In genomic region chr3:129003578-129004112, GRCh38 we compare ENCODE assay signal across 9 cellular contexts. TPM values are rescaled to one million over a fixed set of nuclear protein-coding genes. Genes with fewer than 3 reads are reported as not detected.
DNase-seq lines count a peak whose midpoint lies in the region; ATAC-seq and TF ChIP-seq lines count a peak whose summit lies in the region.
"Had no signal": no experiment of that assay in that cellular context is flagged by ENCODE, and none has a peak within 500 bp of the region (broad histone marks: within the 10 kb centered on the region; RNA-seq: fewer than 3 reads in every experiment).

No MANE protein-coding gene starts in this region.

- ATAC-seq in GM21825 (IDR thresholded peaks at IDR 0.05; ENCODE audit: unreplicated experiment) (no peak), HG02610 (IDR thresholded peaks at IDR 0.05; ENCODE audit: unreplicated experiment) (no peak)

- H3K9ac ChIP-seq in duodenal mucosa (ENCODE audit: low read depth in 1 of 2, low read length in 2 of 2), result peak overlapping the region in 1 of 2 donors; percentile 43

- no peak for DNase-seq in T-helper 2 cell treated with Interferon-gamma antibody and Interleukin-4, amounts not matched to agents 5 μg/mL and 100 μg/mL, for 36 hours (ENCODE audit: low spot score)
- DNase-seq in osteoblast (ENCODE audit: insufficient read length, low spot score, missing footprints) (peak; percentile 76), middle frontal gyrus (ENCODE audit: extremely low spot score, low spot score) (no peak), SHP77 treated with DMSO at 0.1 percent for 48 hours (lab: John Stamatoyannopoulos, UW) (no peak)

- peaks cover 32 to 33% of the 10 kb centered on the region in 2 donors for H3K27me3 ChIP-seq in duodenal mucosa (ENCODE audit: control insufficient read depth in 1 of 2, insufficient read depth in 2 of 2, low read length in 2 of 2)
- H3K27me3 ChIP-seq in osteoblast (ENCODE audit: insufficient read depth, low read length), result peaks cover 71% of the 10 kb centered on the region

- no peak for TF ChIP-seq EP300 in Ishikawa (IDR thresholded peaks at IDR 0.05; ENCODE audit: borderline replicate concordance)

- H3K4me3 ChIP-seq in duodenal mucosa (ENCODE audit: low read depth in 1 of 2, low read length in 2 of 2) (peak overlapping the region; percentile 11 to 63), osteoblast (ENCODE audit: insufficient read depth, low read length) (no peak overlapping the region)

- peak overlapping the region; percentile 34 for H3K4me3 Mint-ChIP-seq in T-helper 2 cell treated with Interferon-gamma antibody and Interleukin-4, amounts not matched to agents 5 μg/mL and 100 μg/mL, for 36 hours

- no peak overlapping the region for H3K27ac Mint-ChIP-seq in T-helper 2 cell treated with Interferon-gamma antibody and Interleukin-4, amounts not matched to agents 5 μg/mL and 100 μg/mL, for 36 hours

- no peaks in the 10 kb centered on the region for H3K36me3 ChIP-seq in duodenal mucosa (ENCODE audit: control insufficient read depth in 1 of 2, insufficient read depth in 2 of 2, low read length in 2 of 2)
- no peaks in the 10 kb centered on the region for H3K36me3 ChIP-seq in osteoblast (ENCODE audit: insufficient read depth, low read length)
- H3K36me3 ChIP-seq: tibial artery had no signal

- H3K4me1 ChIP-seq in duodenal mucosa (ENCODE audit: control insufficient read depth in 1 of 2, insufficient read depth in 2 of 2, low read length in 2 of 2) (peaks cover 25 to 29% of the 10 kb centered on the region in 2 donors), osteoblast (ENCODE audit: insufficient read depth, low read length) (no peaks in the 10 kb centered on the region)

- H3K79me2 ChIP-seq in osteoblast (ENCODE audit: insufficient read depth, low read length), result no peaks in the 10 kb centered on the region

- H3K4me2 ChIP-seq in osteoblast (ENCODE audit: insufficient read depth, low read length), result no peak overlapping the region

- no peaks in the 10 kb centered on the region for H4K20me1 ChIP-seq in osteoblast (ENCODE audit: insufficient read depth, low read length)

- no peak overlapping the region for H3K27ac ChIP-seq in duodenal mucosa (ENCODE audit: low read depth, low read length)
- no peak overlapping the region for H3K27ac ChIP-seq in osteoblast (ENCODE audit: low read depth, low read length)
- H3K27ac ChIP-seq: tibial artery had no signal

- TF ChIP-seq CTCF in osteoblast (IDR thresholded peaks at IDR 0.05; ENCODE audit: extremely low read depth, low read depth, low read length), result no peak

- peaks cover 56% of the 10 kb centered on the region for H3K27me3 Mint-ChIP-seq in T-helper 2 cell treated with Interferon-gamma antibody and Interleukin-4, amounts not matched to agents 5 μg/mL and 100 μg/mL, for 36 hours (ENCODE audit: low read depth)

- no peak overlapping the region for H2AFZ ChIP-seq in osteoblast (ENCODE audit: low read length)

- peaks cover 2% of the 10 kb centered on the region for H3K36me3 Mint-ChIP-seq in T-helper 2 cell treated with Interferon-gamma antibody and Interleukin-4, amounts not matched to agents 5 μg/mL and 100 μg/mL, for 36 hours (ENCODE audit: low read depth)

- peaks cover 25% of the 10 kb centered on the region for H3K4me1 Mint-ChIP-seq in T-helper 2 cell treated with Interferon-gamma antibody and Interleukin-4, amounts not matched to agents 5 μg/mL and 100 μg/mL, for 36 hours (ENCODE audit: low read depth)

- H3K9me3 Mint-ChIP-seq in T-helper 2 cell treated with Interferon-gamma antibody and Interleukin-4, amounts not matched to agents 5 μg/mL and 100 μg/mL, for 36 hours, result no peaks in the 10 kb centered on the region

- TF ChIP-seq RAD21 in Ishikawa (IDR thresholded peaks at IDR 0.05; ENCODE audit: low read depth), result peak; percentile 18; the same call in 1 of the 2 replicates

- no peaks in the 10 kb centered on the region for H3K9me3 ChIP-seq in duodenal mucosa (ENCODE audit: control insufficient read depth in 1 of 2, low read length in 2 of 2)
- H3K9me3 ChIP-seq in osteoblast (ENCODE audit: low read depth, low read length), result no peaks in the 10 kb centered on the region
- H3K9me3 ChIP-seq: tibial artery had no signal

TF ChIP-seq in Ishikawa, 13 proteins besides CTCF, POLR2A, EP300 and RAD21:
- TF ChIP-seq TCF12 (IDR thresholded peaks at IDR 0.05; ENCODE audit: low read depth) (no peak), YY1 (IDR thresholded peaks at IDR 0.05; ENCODE audit: low read depth) (no peak), FOXM1 (IDR thresholded peaks at IDR 0.05; ENCODE audit: borderline replicate concordance, low read depth) (no peak), USF1 (IDR thresholded peaks at IDR 0.05) (peak; percentile 4; the same call in 1 of the 2 replicates), NFIC (IDR thresholded peaks at IDR 0.05) (no peak), TAF1 (IDR thresholded peaks at IDR 0.05; ENCODE audit: low read depth) (no peak), MAX (IDR thresholded peaks at IDR 0.05) (peak; percentile 82)

RNA-seq across cellular contexts. Expression of gene EFCC1, which starts 2.5 kb away (rescaled TPM):
- total RNA-seq in osteoblast, result not detected in 2 replicates

RNA-seq across cellular contexts. Expression of gene CFAP92, which starts 9.8 kb away (rescaled TPM):
- total RNA-seq in osteoblast, result not detected in 2 replicates

RNA-seq across cellular contexts. Expression of gene GP9, which starts 56.9 kb away (rescaled TPM):
- not detected in 2 replicates for total RNA-seq in osteoblast
